In the genomic region with DNA sequence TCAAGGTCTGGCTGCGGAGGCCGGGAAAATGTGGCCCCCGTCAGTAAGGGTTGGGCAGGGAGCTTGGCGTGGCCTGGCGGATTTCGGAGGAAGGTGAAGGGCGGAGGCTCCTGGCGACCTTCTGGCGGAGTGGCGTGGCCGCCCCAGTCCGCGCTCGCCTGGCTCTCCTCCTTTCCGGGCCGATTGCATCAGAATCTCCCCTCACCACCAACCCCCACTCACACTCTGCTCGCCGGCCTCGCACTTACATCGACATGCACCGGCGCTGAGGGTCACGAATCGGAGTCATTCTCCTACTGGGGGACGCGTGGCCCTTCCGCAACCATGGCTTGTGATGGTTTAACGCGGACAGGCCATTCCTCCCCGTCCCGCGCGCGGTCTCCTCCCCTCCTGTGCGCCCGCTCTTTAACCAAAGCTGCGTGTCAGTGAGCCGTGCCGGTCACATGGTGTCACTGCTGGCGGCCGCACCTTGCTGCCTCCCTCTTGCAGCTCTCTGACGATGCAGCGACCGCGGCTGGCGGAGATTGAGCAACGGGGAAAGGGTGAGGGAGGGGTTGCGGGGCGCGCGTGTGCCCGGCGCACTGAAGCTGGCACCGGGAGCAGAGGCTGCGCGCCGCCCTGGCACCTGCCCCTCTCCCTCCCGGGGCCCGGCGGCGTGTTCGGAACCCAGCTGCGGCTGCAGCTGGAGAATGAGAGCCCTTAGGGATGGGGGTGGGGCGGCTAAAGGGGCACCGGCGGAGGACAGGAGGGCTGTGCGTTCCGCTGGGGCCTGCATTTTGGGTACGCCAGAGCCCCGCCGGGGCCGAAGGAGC, we compare ENCODE assay signal across 8 cellular contexts. TPM values are rescaled to one million over a fixed set of nuclear protein-coding genes. Genes with fewer than 3 reads are reported as not detected.
DNase-seq lines count a peak whose midpoint lies in the region; ATAC-seq and TF ChIP-seq lines count a peak whose summit lies in the region.

A gene (minus strand): TSS at position 427 of the 812 bp plus-strand sequence. CDS start 29,243 bp downstream, outside the sequence.

- peaks cover 8 to 34% of the 10 kb centered on the region in 2 experiments; a peak in 3 of 4 replicates for H3K79me1 ChIP-seq in IMR-90 (ENCODE audit: low read depth in 1 of 2, low read length in 2 of 2)

- peak within 1 kb of the TSS; percentile 75; the same call in 1 of the 2 replicates for H2BK20ac ChIP-seq in IMR-90 (ENCODE audit: low read depth, low read length)

- H3K9me3 Mint-ChIP-seq in activated T-helper 1 cell treated with anti-CD3 and anti-CD28 coated beads, Interleukin-12 subunit alpha, Interleukin-12 subunit beta, Interleukin-2, Interleukin-4 antibody, amounts not matched to agents 30 ng/mL and 10 ng/mL and 1 ng/mL, durations not matched to agents 14 hours and 24 hours and 36 hours: no peaks in the 10 kb centered on the region
- H3K9me3 Mint-ChIP-seq in neural crest cell: no peaks in the 10 kb centered on the region

- in situ Hi-C loops in IMR-90 (cut with MboI; ENCODE audit: low sequenced_read_pairs): loop anchor here (5.0 kb wide), 1 partner anchor 52 kb away; no protein-coding TSS in a partner anchor

- no peaks in the 10 kb centered on the region for H3K27me3 Mint-ChIP-seq in activated T-helper 1 cell treated with anti-CD3 and anti-CD28 coated beads, Interleukin-12 subunit alpha, Interleukin-12 subunit beta, Interleukin-2, Interleukin-4 antibody, amounts not matched to agents 30 ng/mL and 10 ng/mL and 1 ng/mL, durations not matched to agents 14 hours and 24 hours and 36 hours (ENCODE audit: insufficient read depth)
- H3K27me3 Mint-ChIP-seq in neural crest cell (ENCODE audit: low read depth): no peaks in the 10 kb centered on the region

- POLR2A ChIA-PET in IMR-90 (lab: Charles Lee; ENCODE audit: unreplicated experiment) (interaction anchor here (0.6 to 1.0 kb wide), 3 partner anchors 9 to 1552 kb away, joined by 3 to 4 read pairs (median 3); no protein-coding TSS in a partner anchor), PC-9 (lab: Charles Lee; ENCODE audit: unreplicated experiment) (interaction anchor here (0.6 to 1.3 kb wide), 3 partner anchors 51 to 288 kb away, joined by 3 to 8 read pairs (median 3); no protein-coding TSS in a partner anchor)

- no peak within 1 kb of the TSS for H3K4me3 Mint-ChIP-seq in activated T-helper 1 cell treated with anti-CD3 and anti-CD28 coated beads, Interleukin-12 subunit alpha, Interleukin-12 subunit beta, Interleukin-2, Interleukin-4 antibody, amounts not matched to agents 30 ng/mL and 10 ng/mL and 1 ng/mL, durations not matched to agents 14 hours and 24 hours and 36 hours
- no peak within 1 kb of the TSS for H3K4me3 Mint-ChIP-seq in neural crest cell

- peaks cover 12% of the 10 kb centered on the region for H3K9me1 ChIP-seq in IMR-90 (ENCODE audit: insufficient read depth, low read length)

- H4K5ac ChIP-seq in IMR-90 (ENCODE audit: low read depth, low read length): peak within 1 kb of the TSS; percentile 68

- H3K4me1 Mint-ChIP-seq in activated T-helper 1 cell treated with anti-CD3 and anti-CD28 coated beads, Interleukin-12 subunit alpha, Interleukin-12 subunit beta, Interleukin-2, Interleukin-4 antibody, amounts not matched to agents 30 ng/mL and 10 ng/mL and 1 ng/mL, durations not matched to agents 14 hours and 24 hours and 36 hours (ENCODE audit: low read depth): peaks cover 28% of the 10 kb centered on the region
- peaks cover 14% of the 10 kb centered on the region for H3K4me1 Mint-ChIP-seq in neural crest cell

- H3K4me2 ChIP-seq in IMR-90 (ENCODE audit: low read depth, low read length): peak within 1 kb of the TSS; percentile 81
- H3K4me2 ChIP-seq in PC-9: peak within 1 kb of the TSS; percentile 93

- ATAC-seq in GM21526 (IDR thresholded peaks at IDR 0.05; ENCODE audit: low FRiP score, unreplicated experiment) (peak; percentile 64), IMR-90 (ENCODE audit: low read depth) (peak; percentile 70)

- CTCF ChIA-PET in IMR-90 (lab: Yijun Ruan, JAX) (interaction anchor here (0.8 to 0.9 kb wide), 2 partner anchors 9 to 87 kb away, joined by 4 to 5 read pairs; no protein-coding TSS in a partner anchor), PC-9 (lab: Charles Lee) (no interaction called here)

- H2AK9ac ChIP-seq in IMR-90 (replicated peaks; ENCODE audit: low read depth, low read length, poor library complexity): peak within 1 kb of the TSS; percentile 98

- BruUV-seq in IMR-90 (replicated peaks; lab: Mats Ljungman, UMichigan): TSS peak; percentile 11
- BruUV-seq in PC-9 (replicated peaks; lab: Mats Ljungman, UMichigan): no TSS peak

- peak within 1 kb of the TSS; percentile 96 for H3K56ac ChIP-seq in IMR-90 (ENCODE audit: extremely low read depth, insufficient read depth, low read length)

- peaks cover 29% of the 10 kb centered on the region; the same call in 1 of the 2 replicates for H4K20me1 ChIP-seq in IMR-90 (ENCODE audit: insufficient read depth, low read length)
- peaks cover 20% of the 10 kb centered on the region for H4K20me1 ChIP-seq in PC-9 (ENCODE audit: insufficient read depth)

- H3K4ac ChIP-seq in IMR-90 (ENCODE audit: low read depth, low read length): peak within 1 kb of the TSS; percentile 96

- H3K27ac Mint-ChIP-seq in activated T-helper 1 cell treated with anti-CD3 and anti-CD28 coated beads, Interleukin-12 subunit alpha, Interleukin-12 subunit beta, Interleukin-2, Interleukin-4 antibody, amounts not matched to agents 30 ng/mL and 10 ng/mL and 1 ng/mL, durations not matched to agents 14 hours and 24 hours and 36 hours: no peak within 1 kb of the TSS
- peak within 1 kb of the TSS; percentile 95 for H3K27ac Mint-ChIP-seq in neural crest cell (ENCODE audit: unreplicated experiment)

- no peaks in the 10 kb centered on the region for H3K36me3 ChIP-seq in IMR-90 (ENCODE audit: control insufficient read depth, insufficient read depth, low read length)
- peaks cover 30% of the 10 kb centered on the region; the same call in 1 of the 2 replicates for H3K36me3 ChIP-seq in PC-9 (ENCODE audit: low read depth)
- no peaks in the 10 kb centered on the region for H3K36me3 ChIP-seq in subcutaneous abdominal adipose tissue (ENCODE audit: control insufficient read depth in 5 of 5, insufficient read depth in 5 of 5, low read length in 5 of 5)

- H3K9ac ChIP-seq in IMR-90 (ENCODE audit: low read depth, low read length) (peak within 1 kb of the TSS; percentile 98), subcutaneous abdominal adipose tissue (ENCODE audit: low read length in 5 of 5) (peak within 1 kb of the TSS in 3 of 5 donors; percentile 4 to 62 (median 35))

- H3K4me1 ChIP-seq in IMR-90 (ENCODE audit: control insufficient read depth, insufficient read depth, low read length): peaks cover 16% of the 10 kb centered on the region
- peaks cover 34% of the 10 kb centered on the region for H3K4me1 ChIP-seq in PC-9 (replicated peaks; ENCODE audit: insufficient read depth)
- H3K4me1 ChIP-seq in subcutaneous abdominal adipose tissue (ENCODE audit: control insufficient read depth in 5 of 5, insufficient read depth in 5 of 5, low read length in 5 of 5): peaks cover 0 to 33% (median 30%) of the 10 kb centered on the region in 5 donors

- H3K4me3 ChIP-seq in IMR-90 (ENCODE audit: insufficient read depth, low read depth, low read length): peak within 1 kb of the TSS; percentile 96
- H3K4me3 ChIP-seq in PC-9: peak within 1 kb of the TSS; percentile 89
- H3K4me3 ChIP-seq in subcutaneous abdominal adipose tissue (ENCODE audit: low read depth in 1 of 5, low read length in 5 of 5): peak within 1 kb of the TSS; percentile 41 to 76 (median 71)

- no peak; the same call in 1 of the 2 replicates for TF ChIP-seq RAD21 in IMR-90 (IDR thresholded peaks at IDR 0.05; ENCODE audit: low read length)

- H3K14ac ChIP-seq in IMR-90 (replicated peaks; ENCODE audit: low read depth, low read length): peak within 1 kb of the TSS; percentile 94

- no peaks in the 10 kb centered on the region for H3K27me3 ChIP-seq in IMR-90 (ENCODE audit: control insufficient read depth, insufficient read depth, low read length)
- no peaks in the 10 kb centered on the region for H3K27me3 ChIP-seq in PC-9 (ENCODE audit: insufficient read depth, low read depth)
- peaks cover 9 to 32% (median 20%) of the 10 kb centered on the region in 5 donors for H3K27me3 ChIP-seq in subcutaneous abdominal adipose tissue (ENCODE audit: control insufficient read depth in 5 of 5, insufficient read depth in 4 of 5, low read length in 5 of 5)

- peak within 1 kb of the TSS; percentile 99 for H4K91ac ChIP-seq in IMR-90 (ENCODE audit: insufficient read depth, low read depth, low read length)

- no peaks in the 10 kb centered on the region for H3K9me2 ChIP-seq in PC-9 (ENCODE audit: insufficient read depth)

- dilution Hi-C loops in IMR-90 (cut with HindIII; ENCODE audit: low sequenced_read_pairs, unreplicated experiment): no loop called here

- no peaks in the 10 kb centered on the region for H3K9me3 ChIP-seq in IMR-90 (ENCODE audit: control insufficient read depth, insufficient read depth, low read length)
- H3K9me3 ChIP-seq in PC-9 (ENCODE audit: insufficient read depth, low read depth): no peaks in the 10 kb centered on the region
- H3K9me3 ChIP-seq in subcutaneous abdominal adipose tissue (ENCODE audit: control insufficient read depth in 5 of 5, low read length in 5 of 5): no peaks in the 10 kb centered on the region

- TF ChIP-seq CTCF in IMR-90 (conservative IDR thresholded peaks at IDR 0.05; ENCODE audit: low read depth, low read length) (no peak), PC-9 (conservative IDR thresholded peaks at IDR 0.05) (no peak), neural crest cell (conservative IDR thresholded peaks at IDR 0.05) (no peak)

- peak within 1 kb of the TSS; percentile 91 for H2BK120ac ChIP-seq in IMR-90 (ENCODE audit: low read depth, low read length)

- peak within 1 kb of the TSS; percentile 22 for H2BK5ac ChIP-seq in IMR-90 (ENCODE audit: low read depth, low read length, poor library complexity, severe bottlenecking)

- DNase-seq in DMS153 treated with DMSO at 0.1 percent for 48 hours (lab: John Stamatoyannopoulos, UW; ENCODE audit: unreplicated experiment) (peak; percentile 78), IMR-90 (peak; percentile 74), PC-9 (peak; percentile 89 to 90), fibroblast of the conjunctiva (ENCODE audit: low read depth) (peak; percentile 78), neural crest cell (ENCODE audit: low read depth, low spot score) (peak; percentile 63)
- peak; percentile 85 for DNase-seq in activated T-helper 1 cell treated with anti-CD3 and anti-CD28 coated beads, Interleukin-12 subunit alpha, Interleukin-12 subunit beta, Interleukin-2, Interleukin-4 antibody, amounts not matched to agents 30 ng/mL and 10 ng/mL and 1 ng/mL, durations not matched to agents 14 hours and 24 hours and 36 hours (ENCODE audit: low spot score)

- peak within 1 kb of the TSS; percentile 93 to 99 for H4K8ac ChIP-seq in IMR-90 (ENCODE audit: low read depth in 2 of 2, low read length in 2 of 2)

- H2BK15ac ChIP-seq in IMR-90 (ENCODE audit: low read depth, low read length): peak within 1 kb of the TSS; percentile 99; the same call in 2 of the 3 replicates

- intact Hi-C loops in IMR-90 (cut with micrococcal nuclease): loop anchor here (2.0 to 10.0 kb wide), 6 partner anchors 88 to 666 kb away; a partner anchor contains a TSS
- intact Hi-C loops in PC-9 (cut with micrococcal nuclease; ENCODE audit: unreplicated experiment): loop anchor here (1.0 to 10.0 kb wide), 9 partner anchors 103 to 1006 kb away; a partner anchor contains a TSS
- intact Hi-C loops in activated T-helper 1 cell treated with anti-CD3 and anti-CD28 coated beads, Interleukin-12 subunit alpha, Interleukin-12 subunit beta, Interleukin-2, Interleukin-4 antibody, amounts not matched to agents 30 ng/mL and 10 ng/mL and 1 ng/mL, durations not matched to agents 14 hours and 24 hours and 36 hours (cut with micrococcal nuclease): loop anchor here (1.0 to 10.0 kb wide), 6 partner anchors 189 to 948 kb away; a partner anchor contains a TSS

- peak within 1 kb of the TSS; percentile 85 for H3K23ac ChIP-seq in IMR-90 (ENCODE audit: low read depth, low read length)

- peak; percentile 63; the same call in 1 of the 2 replicates for TF ChIP-seq POLR2A in IMR-90 (IDR thresholded peaks at IDR 0.05; ENCODE audit: low read depth, low read length)

- peak within 1 kb of the TSS; percentile 71 for H3K18ac ChIP-seq in IMR-90 (ENCODE audit: low read depth, low read length)

- peak within 1 kb of the TSS; percentile 94 for H2AK5ac ChIP-seq in IMR-90 (ENCODE audit: low read depth, low read length)

- H3K79me2 ChIP-seq in PC-9 (ENCODE audit: low read depth): peaks cover 69% of the 10 kb centered on the region

- H3K36me3 Mint-ChIP-seq in activated T-helper 1 cell treated with anti-CD3 and anti-CD28 coated beads, Interleukin-12 subunit alpha, Interleukin-12 subunit beta, Interleukin-2, Interleukin-4 antibody, amounts not matched to agents 30 ng/mL and 10 ng/mL and 1 ng/mL, durations not matched to agents 14 hours and 24 hours and 36 hours (ENCODE audit: low read depth): peaks cover 12% of the 10 kb centered on the region
- H3K36me3 Mint-ChIP-seq in neural crest cell (ENCODE audit: low read depth): no peaks in the 10 kb centered on the region

- peak within 1 kb of the TSS; percentile 93 for H2AFZ ChIP-seq in IMR-90 (replicated peaks; ENCODE audit: low read length, poor library complexity)
- peak within 1 kb of the TSS; percentile 85 for H2AFZ ChIP-seq in PC-9

- H3K27ac ChIP-seq in IMR-90 (ENCODE audit: insufficient read depth, low read length): peak within 1 kb of the TSS; percentile 91
- peak within 1 kb of the TSS; percentile 98 for H3K27ac ChIP-seq in PC-9
- H3K27ac ChIP-seq in subcutaneous abdominal adipose tissue (ENCODE audit: low read depth, low read length): no peak within 1 kb of the TSS

- H3F3A ChIP-seq in PC-9 (ENCODE audit: insufficient read depth, low read depth): peaks cover 22% of the 10 kb centered on the region

- 1% methylated on average over 23 of the region's 72 CpGs; no CpG with 5 or more reads in 1 of the 2 experiments for WGBS in IMR-90 (ENCODE audit: extremely low coverage in 2 of 2, insufficient read length in 1 of 2), 2 experiments

RNA-seq across cellular contexts. Expression of the gene that starts here (rescaled TPM):
- total RNA-seq in IMR-90 (2012; rRNA removed): 61.5 and 71.9 TPM in 2 replicates
- 20.9 and 22.8 TPM in 2 replicates for polyA plus RNA-seq in IMR-90 (2012; rRNA removed)
- polyA plus RNA-seq in IMR-90 (2012; cell fraction: cytosol; rRNA removed): 4.7 and 6.3 TPM in 2 replicates
- polyA plus RNA-seq in IMR-90 (2012; cell fraction: nucleus; rRNA removed; ENCODE audit: low replicate concordance): 11.9 and 24.4 TPM in 2 replicates
- 77.7 and 131 TPM in 2 replicates for total RNA-seq in PC-9 (2021)
- total RNA-seq in activated T-helper 1 cell treated with anti-CD3 and anti-CD28 coated beads, Interleukin-12 subunit alpha, Interleukin-12 subunit beta, Interleukin-2, Interleukin-4 antibody, amounts not matched to agents 30 ng/mL and 10 ng/mL and 1 ng/mL, durations not matched to agents 14 hours and 24 hours and 36 hours: 172 and 182 TPM in 2 replicates
- 129 and 135 TPM in 2 replicates for total RNA-seq in neural crest cell
